33 cellular contexts compared by ENCODE assay signal in genomic region chr6:116196841-116197240, GRCh38.
"Had no signal": no experiment of that assay in that cellular context is flagged by ENCODE, and none has a peak within 500 bp of the region (broad histone marks: within the 10 kb centered on the region; RNA-seq: fewer than 3 reads in every experiment).

No MANE protein-coding gene starts in this region.

- H3K27me3 Mint-ChIP-seq: activated B cell treated with CpG ODN at 0.5 μM for 24 hours; activated CD8-positive, alpha-beta T cell treated with anti-CD3 and anti-CD28 coated beads for 36 hours; activated naive CD8-positive, alpha-beta T cell; activated T-helper 17 cell treated with anti-CD3 and anti-CD28 coated beads, Interleukin-2, amount 50 U/mL, for 72 hours; central memory CD8-positive, alpha-beta T cell; dendritic cell treated with granulocyte-macrophage colony-stimulating factor and Interleukin-4, amounts not matched to agents 40 ng/mL and 50 ng/mL, for 4 days; T-helper 17 cell had no signal

- H3K36me3 ChIP-seq: brain microvascular endothelial cell, esophagus muscularis mucosa, gastrocnemius medialis, WERI-Rb-1 had no signal

- H3K4me3 Mint-ChIP-seq: activated B cell treated with CpG ODN at 0.5 μM for 24 hours; activated CD8-positive, alpha-beta T cell treated with anti-CD3 and anti-CD28 coated beads for 36 hours; activated naive CD8-positive, alpha-beta T cell; activated T-cell treated with anti-CD3 and anti-CD28 coated beads, Interleukin-2, amount 50 U/mL, for 4 hours; activated T-helper 17 cell treated with anti-CD3 and anti-CD28 coated beads, Interleukin-2, amount 50 U/mL, for 72 hours; central memory CD8-positive, alpha-beta T cell; dendritic cell treated with granulocyte-macrophage colony-stimulating factor and Interleukin-4, amounts not matched to agents 40 ng/mL and 50 ng/mL, for 4 days; endodermal cell; T-helper 17 cell; T-helper 2 cell treated with Interferon-gamma antibody and Interleukin-4, amounts not matched to agents 5 μg/mL and 100 μg/mL, for 36 hours had no signal

- H3K4me1 Mint-ChIP-seq: activated B cell treated with CpG ODN at 0.5 μM for 24 hours; activated T-helper 17 cell treated with anti-CD3 and anti-CD28 coated beads, Interleukin-2, amount 50 U/mL, for 72 hours; central memory CD8-positive, alpha-beta T cell had no signal

- H3K27ac ChIP-seq: brain microvascular endothelial cell, coronary artery, dorsolateral prefrontal cortex, esophagus muscularis mucosa, foreskin keratinocyte, gastrocnemius medialis, WERI-Rb-1 had no signal

- H3K27ac Mint-ChIP-seq: activated B cell treated with CpG ODN at 0.5 μM for 24 hours; activated CD8-positive, alpha-beta T cell treated with anti-CD3 and anti-CD28 coated beads for 36 hours; activated naive CD8-positive, alpha-beta T cell; activated T-helper 17 cell treated with anti-CD3 and anti-CD28 coated beads, Interleukin-2, amount 50 U/mL, for 72 hours; dendritic cell treated with granulocyte-macrophage colony-stimulating factor and Interleukin-4, amounts not matched to agents 40 ng/mL and 50 ng/mL, for 4 days; endodermal cell; T-helper 17 cell; T-helper 2 cell treated with Interferon-gamma antibody and Interleukin-4, amounts not matched to agents 5 μg/mL and 100 μg/mL, for 36 hours had no signal

- H3K9me3 ChIP-seq: esophagus muscularis mucosa, gastrocnemius medialis had no signal

- H3K27me3 ChIP-seq: brain microvascular endothelial cell, dorsolateral prefrontal cortex, esophagus muscularis mucosa, foreskin keratinocyte, gastrocnemius medialis had no signal

- H3K4me3 ChIP-seq: coronary artery, dorsolateral prefrontal cortex, esophagus muscularis mucosa, gastrocnemius medialis had no signal

- H3K9me3 Mint-ChIP-seq: activated B cell treated with CpG ODN at 0.5 μM for 24 hours; activated CD8-positive, alpha-beta T cell treated with anti-CD3 and anti-CD28 coated beads for 36 hours; activated T-cell treated with anti-CD3 and anti-CD28 coated beads, Interleukin-2, amount 50 U/mL, for 4 hours; activated T-helper 17 cell treated with anti-CD3 and anti-CD28 coated beads, Interleukin-2, amount 50 U/mL, for 72 hours; central memory CD8-positive, alpha-beta T cell; dendritic cell treated with granulocyte-macrophage colony-stimulating factor and Interleukin-4, amounts not matched to agents 40 ng/mL and 50 ng/mL, for 4 days; endodermal cell; T-helper 2 cell treated with Interferon-gamma antibody and Interleukin-4, amounts not matched to agents 5 μg/mL and 100 μg/mL, for 36 hours had no signal

- ATAC-seq: activated CD4-positive, CD25-positive, alpha-beta regulatory T cell treated with anti-CD3 and anti-CD28 coated beads, Interleukin-2, amount 50 U/mL, for 24 hours; activated CD8-positive, alpha-beta T cell treated with anti-CD3 and anti-CD28 coated beads for 36 hours; activated T-cell treated with anti-CD3 and anti-CD28 coated beads, Interleukin-2, amount 50 U/mL, for 4 hours; activated T-helper 17 cell treated with anti-CD3 and anti-CD28 coated beads, Interleukin-2, amount 50 U/mL, for 72 hours; foreskin keratinocyte; gastrocnemius medialis; T-helper 17 cell had no signal

- DNase-seq: activated B cell treated with CpG ODN at 0.5 μM for 24 hours; activated CD4-positive, alpha-beta T cell treated with anti-CD3 and anti-CD28 coated beads for 48 hours; activated CD4-positive, alpha-beta T cell treated with anti-CD3 and anti-CD28 coated beads, Interleukin-2, amount 50 U/mL, for 1 hour; activated CD4-positive, alpha-beta T cell treated with anti-CD3 and anti-CD28 coated beads, Interleukin-2, amount 50 U/mL, for 48 hours; activated CD8-positive, alpha-beta memory T cell treated with anti-CD3 and anti-CD28 coated beads for 24 hours; activated CD8-positive, alpha-beta T cell treated with anti-CD3 and anti-CD28 coated beads for 36 hours; activated effector memory CD4-positive, alpha-beta T cell treated with Interleukin-2 at 50 U/mL for 16 hours; activated gamma-delta T cell treated with Interleukin-2 at 50 U/mL for 16 hours; activated naive CD4-positive, alpha-beta T cell treated with anti-CD3 and anti-CD28 coated beads, Interleukin-2, amount 50 U/mL, for 16 hours; activated naive CD4-positive, alpha-beta T cell treated with Interleukin-2 at 50 U/mL for 16 hours; activated T-cell treated with anti-CD3 and anti-CD28 coated beads, Interleukin-2, amount 50 U/mL, for 4 hours; amniotic stem cell; anterior cingulate cortex; brain microvascular endothelial cell; dorsolateral prefrontal cortex; effector memory CD4-positive, alpha-beta T cell; endodermal cell; erythroblast; foreskin keratinocyte; gastrocnemius medialis; glutamatergic neuron; T-helper 1 cell; T-helper 17 cell; T1000; WERI-Rb-1 had no signal
